1 cellular context compared by ENCODE assay signal in genomic region chr19:13152854-13153626, GRCh38.
TF ChIP-seq lines count a peak whose summit lies in the region.

No MANE protein-coding gene starts in this region.

TF ChIP-seq in GM12878, 131 proteins besides CTCF, POLR2A, EP300 and RAD21 (continued from another document and continues in another):
- TF ChIP-seq NFXL1 (IDR thresholded peaks at IDR 0.05; ENCODE audit: borderline replicate concordance) (no peak), ZNF384 (IDR thresholded peaks at IDR 0.05; ENCODE audit: borderline replicate concordance, low read depth, low read length) (no peak), SMC3 (IDR thresholded peaks at IDR 0.05; ENCODE audit: borderline replicate concordance, low read length) (no peak), NFYA (IDR thresholded peaks at IDR 0.05; ENCODE audit: borderline replicate concordance, low read depth, low read length) (no peak), SIN3A (IDR thresholded peaks at IDR 0.05; ENCODE audit: low read depth, low read length) (peak; percentile 60; the same call in 1 of the 2 replicates), HCFC1 (IDR thresholded peaks at IDR 0.05; ENCODE audit: low read length) (peak; percentile 48; the same call in 1 of the 2 replicates), CHD4 (IDR thresholded peaks at IDR 0.05) (no peak), USF1 (IDR thresholded peaks at IDR 0.05; ENCODE audit: borderline replicate concordance, extremely low read length, insufficient read depth, low read depth, low read length) (no peak), RFX5 (IDR thresholded peaks at IDR 0.05; ENCODE audit: low read depth, low read length) (no peak), STAT1 (conservative IDR thresholded peaks at IDR 0.05) (peak; percentile 68; the same call in 1 of the 2 replicates), EGR1 (IDR thresholded peaks at IDR 0.05; ENCODE audit: borderline replicate concordance in 1 of 2, low read depth in 2 of 2, low read length in 2 of 2) (peak; percentile 52 to 88), PBX3 (IDR thresholded peaks at IDR 0.05; ENCODE audit: insufficient replicate concordance, low read depth, low read length) (peak; percentile 32), TBL1XR1 (IDR thresholded peaks at IDR 0.05; ENCODE audit: low read depth, low read length) (no peak; the same call in 1 of the 2 replicates), ESRRA (IDR thresholded peaks at IDR 0.05; ENCODE audit: low read length) (no peak), KAT2A (conservative IDR thresholded peaks at IDR 0.05; ENCODE audit: control insufficient read depth, low read depth, low read length) (no peak), SKIL (IDR thresholded peaks at IDR 0.05; ENCODE audit: low read depth, poor library complexity, severe bottlenecking) (no peak), TCF7 (IDR thresholded peaks at IDR 0.05; ENCODE audit: borderline replicate concordance) (no peak), ZBTB4 (CRISPR knock-in tag; IDR thresholded peaks at IDR 0.05) (no peak), MYB (IDR thresholded peaks at IDR 0.05; ENCODE audit: borderline replicate concordance, low read depth, low read length) (0 out of 2 replicates have a peak, but pooled peaks have one; percentile 51), SREBF2 (IDR thresholded peaks at IDR 0.05; ENCODE audit: low read length) (no peak), SP1 (IDR thresholded peaks at IDR 0.05; ENCODE audit: low read depth, low read length) (peak; percentile 76), DPF2 (IDR thresholded peaks at IDR 0.05) (peak; percentile 58; the same call in 1 of the 2 replicates), E4F1 (IDR thresholded peaks at IDR 0.05; ENCODE audit: borderline replicate concordance, partially characterized antibody) (peak; percentile 7), ELK1 (IDR thresholded peaks at IDR 0.05; ENCODE audit: low read depth, low read length) (peak; percentile 70), CBFB (IDR thresholded peaks at IDR 0.05; ENCODE audit: low read depth) (peak; percentile 96), ZNF592 (IDR thresholded peaks at IDR 0.05) (no peak), PAX5 (IDR thresholded peaks at IDR 0.05; ENCODE audit: borderline replicate concordance, low read depth, low read length) (peak; percentile 62), RELB (IDR thresholded peaks at IDR 0.05; ENCODE audit: low read depth) (peak; percentile 96), NR2C2 (IDR thresholded peaks at IDR 0.05; ENCODE audit: borderline replicate concordance, control insufficient read depth, insufficient read length, low read depth) (no peak), TCF12 (IDR thresholded peaks at IDR 0.05; ENCODE audit: low read depth, low read length) (peak; percentile 95), EED (IDR thresholded peaks at IDR 0.05; ENCODE audit: low read depth) (peak; percentile 50), CHD1 (IDR thresholded peaks at IDR 0.05; ENCODE audit: low read depth, low read length) (no peak; the same call in 1 of the 2 replicates), ZBTB11 (CRISPR knock-in tag; IDR thresholded peaks at IDR 0.05) (peak; percentile 35; the same call in 1 of the 2 replicates)
